23 cellular contexts compared by ENCODE assay signal in the genomic region with DNA sequence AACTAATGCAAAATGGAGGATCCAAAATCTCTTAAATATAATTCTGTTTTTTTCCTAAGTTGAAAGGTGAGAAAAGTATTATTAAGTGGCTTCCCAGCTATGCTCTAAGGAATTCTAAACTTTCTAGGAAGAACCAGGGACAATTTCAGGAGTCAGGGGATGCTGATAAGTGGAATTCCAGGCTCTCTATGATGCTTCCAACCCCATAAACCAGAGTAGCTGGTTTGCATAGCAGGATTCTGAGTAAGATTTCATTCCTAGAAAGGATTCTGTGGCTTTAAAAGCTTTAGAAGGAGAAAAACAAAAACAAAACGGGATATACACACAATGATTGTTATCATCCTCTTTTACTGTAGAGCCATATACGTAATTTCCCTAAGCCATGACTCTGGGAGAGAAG.
"Had no signal": no experiment of that assay in that cellular context is flagged by ENCODE, and none has a peak within 500 bp of the region (broad histone marks: within the 10 kb centered on the region; RNA-seq: fewer than 3 reads in every experiment).

No MANE protein-coding gene starts in this region.

- DNase-seq: activated CD4-positive, alpha-beta T cell treated with anti-CD3 and anti-CD28 coated beads, Interleukin-2, amount 50 U/mL, for 4 hours; activated naive CD4-positive, alpha-beta T cell treated with anti-CD3 and anti-CD28 coated beads, Interleukin-2, amount 10 ng/mL, durations not matched to agents 7 days and 5 days; activated T-cell treated with anti-CD3 and anti-CD28 coated beads for 4 hours; cortex of kidney; effector CD4-positive, alpha-beta T cell; esophagus squamous epithelium; heart right ventricle; left lung; psoas muscle; stimulated activated CD4-positive, alpha-beta T cell treated with anti-CD3 and anti-CD28 coated beads, Interleukin-1b, Interleukin-23, amount 100 ng/mL, for 48 hours; stimulated activated naive CD8-positive, alpha-beta T cell treated with anti-CD3 and anti-CD28 coated beads, Interleukin-15, amount 100 ng/mL, for 72 hours; T-helper 1 cell; T1000; upper lobe of right lung had no signal

- H3K36me3 Mint-ChIP-seq: brain had no signal

- H3K4me1 Mint-ChIP-seq: activated naive CD4-positive, alpha-beta T cell treated with anti-CD3 and anti-CD28 coated beads, Interleukin-2, amount 10 ng/mL, durations not matched to agents 7 days and 5 days; brain; neural crest cell had no signal

- H3K9me3 ChIP-seq: esophagus squamous epithelium, gastroesophageal sphincter, left lung, upper lobe of right lung had no signal

- H3K4me1 ChIP-seq: esophagus squamous epithelium, gastroesophageal sphincter, left lung, psoas muscle, upper lobe of right lung had no signal

- H3K27ac Mint-ChIP-seq: activated naive CD4-positive, alpha-beta T cell treated with anti-CD3 and anti-CD28 coated beads, Interleukin-2, amount 10 ng/mL, durations not matched to agents 7 days and 5 days; activated T-helper 2 cell treated with anti-CD3 and anti-CD28 coated beads, Interferon-gamma antibody, Interleukin-2, Interleukin-4, amounts not matched to agents 10 μg/mL and 5 μg/mL and 100 μg/mL, durations not matched to agents 14 hours and 24 hours and 36 hours; brain; memory B cell; stimulated activated naive CD8-positive, alpha-beta T cell treated with anti-CD3 and anti-CD28 coated beads, Interleukin-15, amount 100 ng/mL, for 72 hours had no signal

- H3K27ac ChIP-seq: esophagus squamous epithelium, gastroesophageal sphincter, heart right ventricle, left lung, psoas muscle, thoracic aorta, upper lobe of right lung had no signal

- H3K36me3 ChIP-seq: gastroesophageal sphincter, left lung, thoracic aorta, upper lobe of right lung had no signal

- H3K4me3 Mint-ChIP-seq: activated naive CD4-positive, alpha-beta T cell treated with anti-CD3 and anti-CD28 coated beads, Interleukin-2, amount 10 ng/mL, durations not matched to agents 7 days and 5 days; brain; memory B cell; neural crest cell; stimulated activated naive CD8-positive, alpha-beta T cell treated with anti-CD3 and anti-CD28 coated beads, Interleukin-15, amount 100 ng/mL, for 72 hours had no signal

- H3K27me3 ChIP-seq: esophagus squamous epithelium, gastroesophageal sphincter, heart right ventricle, left lung, upper lobe of right lung had no signal

- ATAC-seq: activated CD4-positive, CD25-positive, alpha-beta regulatory T cell treated with anti-CD3 and anti-CD28 coated beads, Interleukin-2, amount 50 U/mL, for 24 hours; gastroesophageal sphincter; heart right ventricle; left lung; psoas muscle; sciatic nerve; SK-N-SH treated with all-trans-retinoic acid at 6 μM for 48 hours; stimulated activated naive CD8-positive, alpha-beta T cell treated with anti-CD3 and anti-CD28 coated beads, Interleukin-15, amount 100 ng/mL, for 72 hours; upper lobe of right lung had no signal

- H3K27me3 Mint-ChIP-seq: activated naive CD4-positive, alpha-beta T cell treated with anti-CD3 and anti-CD28 coated beads, Interleukin-2, amount 10 ng/mL, durations not matched to agents 7 days and 5 days; memory B cell; stimulated activated naive CD8-positive, alpha-beta T cell treated with anti-CD3 and anti-CD28 coated beads, Interleukin-15, amount 100 ng/mL, for 72 hours had no signal

- H3K4me3 ChIP-seq: esophagus squamous epithelium, gastroesophageal sphincter, heart right ventricle, left lung, psoas muscle, thoracic aorta, upper lobe of right lung had no signal
